1 cellular context compared by ENCODE assay signal in genomic region chr11:36744375-36745168, GRCh38.
TF ChIP-seq lines count a peak whose summit lies in the region.

No MANE protein-coding gene starts in this region.

TF ChIP-seq in HepG2, 621 proteins besides CTCF, POLR2A, EP300 and RAD21 (continued from another document):
- no peak for TF ChIP-seq ZFP82 (CRISPR knock-in tag; IDR thresholded peaks at IDR 0.05; ENCODE audit: borderline replicate concordance)
- TF ChIP-seq THRA (CRISPR knock-in tag; IDR thresholded peaks at IDR 0.05; ENCODE audit: borderline replicate concordance): no peak
- TF ChIP-seq ZNF547 (CRISPR knock-in tag; IDR thresholded peaks at IDR 0.05): no peak
- TF ChIP-seq ZSCAN29 (CRISPR knock-in tag; conservative IDR thresholded peaks at IDR 0.05): no peak
- TF ChIP-seq SMC3 (IDR thresholded peaks at IDR 0.05; ENCODE audit: low read length): peak; percentile 63; the same call in 1 of the 2 replicates
- no peak for TF ChIP-seq ZNF629 (CRISPR knock-in tag; conservative IDR thresholded peaks at IDR 0.05)
- TF ChIP-seq ARNTL (CRISPR knock-in tag; IDR thresholded peaks at IDR 0.05): no peak
- TF ChIP-seq RNF2 (conservative IDR thresholded peaks at IDR 0.05; ENCODE audit: low read depth): no peak
- TF ChIP-seq TBX2 (CRISPR knock-in tag; IDR thresholded peaks at IDR 0.05; ENCODE audit: borderline replicate concordance): no peak
- no peak for TF ChIP-seq ZNF614 (CRISPR knock-in tag; IDR thresholded peaks at IDR 0.05; ENCODE audit: borderline replicate concordance)
- no peak for TF ChIP-seq E2F1 (CRISPR knock-in tag; IDR thresholded peaks at IDR 0.05)
- TF ChIP-seq SNAPC4 (CRISPR knock-in tag; IDR thresholded peaks at IDR 0.05): no peak
- TF ChIP-seq MXD3 (CRISPR knock-in tag; IDR thresholded peaks at IDR 0.05): no peak
- TF ChIP-seq ZFP91 (CRISPR knock-in tag; IDR thresholded peaks at IDR 0.05; ENCODE audit: borderline replicate concordance): no peak
- TF ChIP-seq AHDC1 (CRISPR knock-in tag; IDR thresholded peaks at IDR 0.05; ENCODE audit: borderline replicate concordance): no peak
- no peak for TF ChIP-seq NFYC (CRISPR knock-in tag; IDR thresholded peaks at IDR 0.05)
- no peak for TF ChIP-seq ZUFSP (CRISPR knock-in tag; IDR thresholded peaks at IDR 0.05; ENCODE audit: borderline replicate concordance)
- TF ChIP-seq ATF4 (CRISPR knock-in tag; IDR thresholded peaks at IDR 0.05): no peak
- TF ChIP-seq STAG1 (CRISPR knock-in tag; IDR thresholded peaks at IDR 0.05): peak; percentile 20; the same call in 1 of the 2 replicates
- no peak for TF ChIP-seq ARID4A (CRISPR knock-in tag; IDR thresholded peaks at IDR 0.05; ENCODE audit: borderline replicate concordance)
- TF ChIP-seq ZNF766 (CRISPR knock-in tag; IDR thresholded peaks at IDR 0.05; ENCODE audit: borderline replicate concordance): no peak
- TF ChIP-seq TGIF2 (CRISPR knock-in tag; IDR thresholded peaks at IDR 0.05): 0 out of 2 replicates have a peak, but pooled peaks have one; percentile 34
- no peak for TF ChIP-seq FOXM1 (CRISPR knock-in tag; IDR thresholded peaks at IDR 0.05)
- no peak for TF ChIP-seq AGO1 (IDR thresholded peaks at IDR 0.05; ENCODE audit: low read depth, low read length, poor library complexity, severe bottlenecking)
- TF ChIP-seq ZNF7 (CRISPR knock-in tag; IDR thresholded peaks at IDR 0.05): no peak
- no peak for TF ChIP-seq PHF8 (CRISPR knock-in tag; IDR thresholded peaks at IDR 0.05)
- TF ChIP-seq TARDBP (CRISPR knock-in tag; IDR thresholded peaks at IDR 0.05): no peak
